ENCODE assay signal across 8 cellular contexts in the genomic region with DNA sequence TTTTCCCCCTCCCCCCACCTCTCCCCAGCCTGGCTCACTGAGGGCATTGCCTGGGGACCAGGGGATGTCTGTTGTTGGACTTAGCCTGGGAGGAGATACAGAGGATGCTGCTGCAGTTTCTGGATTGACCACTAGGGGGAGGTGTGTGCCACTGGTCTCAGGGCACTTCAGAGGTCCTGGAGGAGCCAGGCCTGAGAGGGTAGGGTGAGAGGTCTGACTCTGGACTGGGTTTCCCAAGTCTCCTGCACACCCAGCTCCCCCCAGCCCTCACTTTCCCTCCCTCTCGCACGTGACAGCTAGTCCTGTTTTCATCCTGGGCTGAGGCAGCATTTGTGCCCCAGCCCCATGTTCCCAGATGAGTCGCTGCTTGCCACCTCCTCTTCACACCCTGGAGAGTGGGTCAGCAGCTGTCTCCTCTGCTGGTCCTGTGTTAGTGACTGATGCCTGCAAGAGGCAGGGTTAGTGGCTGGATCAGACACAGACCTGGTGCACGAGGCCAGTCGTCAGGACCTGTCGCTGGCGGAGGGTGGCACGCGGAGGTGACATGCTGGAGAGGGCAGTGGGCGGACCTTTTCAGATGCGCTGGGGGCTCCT. TPM values are rescaled to one million over a fixed set of nuclear protein-coding genes. Genes with fewer than 3 reads are reported as not detected.
DNase-seq lines count a peak whose midpoint lies in the region; ATAC-seq and TF ChIP-seq lines count a peak whose summit lies in the region.

No MANE protein-coding gene starts in this region.

- ATAC-seq in GM18909 (IDR thresholded peaks at IDR 0.05; ENCODE audit: poor library complexity, unreplicated experiment) (peak; percentile 63), HG03354 (IDR thresholded peaks at IDR 0.05; ENCODE audit: poor library complexity, severe bottlenecking, unreplicated experiment) (peak; percentile 74), mucosa of descending colon (peak; percentile 85)
- ATAC-seq in activated CD8-positive, alpha-beta memory T cell treated with anti-CD3 and anti-CD28 coated beads, Interleukin-2, amount 10 ng/mL, durations not matched to agents 7 days and 5 days, result peak; percentile 80

- no peak overlapping the region for H3K9ac ChIP-seq in BLaER1
- no peak overlapping the region for H3K9ac ChIP-seq in NT2/D1 (ENCODE audit: insufficient read length, low read depth)

- H3K9me3 ChIP-seq in BLaER1 (no peaks in the 10 kb centered on the region), NT2/D1 (ENCODE audit: insufficient read depth, low read length) (no peaks in the 10 kb centered on the region), mucosa of descending colon (no peaks in the 10 kb centered on the region)

- H3K36me3 Mint-ChIP-seq in activated CD8-positive, alpha-beta memory T cell treated with anti-CD3 and anti-CD28 coated beads, Interleukin-2, amount 10 ng/mL, durations not matched to agents 7 days and 5 days, result no peaks in the 10 kb centered on the region

- H3K4me3 ChIP-seq in BLaER1 (no peak overlapping the region), NT2/D1 (ENCODE audit: insufficient read length, low read depth) (no peak overlapping the region), mucosa of descending colon (no peak overlapping the region)

- intact Hi-C loops in mucosa of descending colon (cut with DNase I, micrococcal nuclease), result no loop called here

- H3K4me3 Mint-ChIP-seq in activated CD8-positive, alpha-beta memory T cell treated with anti-CD3 and anti-CD28 coated beads, Interleukin-2, amount 10 ng/mL, durations not matched to agents 7 days and 5 days, result no peak overlapping the region

- H3K4me1 Mint-ChIP-seq in activated CD8-positive, alpha-beta memory T cell treated with anti-CD3 and anti-CD28 coated beads, Interleukin-2, amount 10 ng/mL, durations not matched to agents 7 days and 5 days, result peaks cover 48% of the 10 kb centered on the region

- 0 out of 2 replicates have a peak overlapping the region, but pooled peaks have one; percentile 2 for H3K4me2 ChIP-seq in BLaER1

- peaks cover 63% of the 10 kb centered on the region for H3K4me1 ChIP-seq in BLaER1
- H3K4me1 ChIP-seq in NT2/D1 (ENCODE audit: insufficient read depth, insufficient read length), result peaks cover 6% of the 10 kb centered on the region
- H3K4me1 ChIP-seq in mucosa of descending colon (ENCODE audit: low read depth), result peaks cover 2% of the 10 kb centered on the region

- DNase-seq in NT2/D1 (ENCODE audit: low read depth, low spot score) (peak; percentile 82), epidermal melanocyte (ENCODE audit: insufficient read length, low spot score) (peak; percentile 64), mucosa of descending colon (peak; percentile 49 to 89 (median 69))
- DNase-seq in activated CD8-positive, alpha-beta memory T cell treated with anti-CD3 and anti-CD28 coated beads, Interleukin-2, amount 10 ng/mL, durations not matched to agents 7 days and 5 days, result peak; percentile 89
- peak; percentile 96 for DNase-seq in stimulated activated CD8-positive, alpha-beta memory T cell treated with anti-CD3 and anti-CD28 coated beads, Interleukin-4, amount 100 ng/mL, for 48 hours

- no peaks in the 10 kb centered on the region for H3K9me3 Mint-ChIP-seq in activated CD8-positive, alpha-beta memory T cell treated with anti-CD3 and anti-CD28 coated beads, Interleukin-2, amount 10 ng/mL, durations not matched to agents 7 days and 5 days (ENCODE audit: low read depth)

- TF ChIP-seq CTCF in mucosa of descending colon (IDR thresholded peaks at IDR 0.05), result peak; percentile 95

- CTCF ChIA-PET in activated CD8-positive, alpha-beta memory T cell treated with anti-CD3 and anti-CD28 coated beads, Interleukin-2, amount 10 ng/mL, durations not matched to agents 7 days and 5 days (lab: Charles Lee), result interaction anchor here (0.7 to 6.0 kb wide), 38 partner anchors 10 to 571 kb away, joined by 3 to 72 read pairs (median 4); a partner anchor contains a TSS

- H4K20me1 ChIP-seq in BLaER1, result no peaks in the 10 kb centered on the region

- H3K27me3 Mint-ChIP-seq in activated CD8-positive, alpha-beta memory T cell treated with anti-CD3 and anti-CD28 coated beads, Interleukin-2, amount 10 ng/mL, durations not matched to agents 7 days and 5 days, result no peaks in the 10 kb centered on the region

- H3K27ac ChIP-seq in BLaER1, result no peak overlapping the region

- H3K27ac Mint-ChIP-seq in activated CD8-positive, alpha-beta memory T cell treated with anti-CD3 and anti-CD28 coated beads, Interleukin-2, amount 10 ng/mL, durations not matched to agents 7 days and 5 days, result no peak overlapping the region

- H3K27me3 ChIP-seq in BLaER1 (no peaks in the 10 kb centered on the region), NT2/D1 (ENCODE audit: insufficient read depth, insufficient read length) (no peaks in the 10 kb centered on the region)

- no peaks in the 10 kb centered on the region for H3K36me3 ChIP-seq in BLaER1
- H3K36me3 ChIP-seq in NT2/D1 (ENCODE audit: insufficient read depth, insufficient read length, low read length), result no peaks in the 10 kb centered on the region
- no peaks in the 10 kb centered on the region for H3K36me3 ChIP-seq in mucosa of descending colon (ENCODE audit: low read depth)

RNA-seq across cellular contexts. Expression of a gene that starts 4.4 kb away (rescaled TPM):
- 1 to 10 TPM in 1 of 2 experiments, under 1 TPM in 1; 0.47 to 1.5 TPM for total RNA-seq in activated CD8-positive, alpha-beta memory T cell treated with anti-CD3 and anti-CD28 coated beads, Interleukin-2, amount 10 ng/mL, durations not matched to agents 7 days and 5 days
- not detected for total RNA-seq in mucosa of descending colon

RNA-seq across cellular contexts. Expression of a gene that starts 8.8 kb away (rescaled TPM):
- 100 to 1,000 TPM in 1 of 2 experiments, 1 to 10 TPM in 1; 4.9 to 164 TPM for total RNA-seq in activated CD8-positive, alpha-beta memory T cell treated with anti-CD3 and anti-CD28 coated beads, Interleukin-2, amount 10 ng/mL, durations not matched to agents 7 days and 5 days
- not detected for total RNA-seq in mucosa of descending colon

RNA-seq across cellular contexts. Expression of a gene that starts 53.4 kb away (rescaled TPM):
- total RNA-seq in activated CD8-positive, alpha-beta memory T cell treated with anti-CD3 and anti-CD28 coated beads, Interleukin-2, amount 10 ng/mL, durations not matched to agents 7 days and 5 days, result 10 to 100 TPM in 1 of 2 experiments, 1 to 10 TPM in 1; 7.0 to 10.9 TPM
- total RNA-seq in mucosa of descending colon, result 1 to 10 TPM in 1 of 3 donors, under 1 TPM in 2; 0.38 to 3.8 (median 0.77) TPM

Comparison
In these comparisons a context has a peak if more than half of its experiments do, and no peak if none do; other contexts are left out.
1. RNA of a gene that starts 8.8 kb away (total RNA-seq): 4.9 to 164 TPM in activated CD8-positive, alpha-beta memory T cell treated with anti-CD3 and anti-CD28 coated beads, Interleukin-2, amount 10 ng/mL, durations not matched to agents 7 days and 5 days; not detected in mucosa of descending colon; every median in the first group is over 4 times any median in the second.
2. Peak in every context shown above with its lines, with median percentiles within 50 percentile points of each other: ATAC-seq and DNase-seq.